ENCODE assay signal across 8 cellular contexts in genomic region chr2:152718047-152718908, GRCh38.
DNase-seq lines count a peak whose midpoint lies in the region; ATAC-seq lines count a peak whose summit lies in the region.

Gene ARL6IP6, plus strand, starts transcription at chr2:152718620. Its CDS starts 5 bp downstream, at chr2:152718625.

- DNase-seq in COR-L47 (lab: John Stamatoyannopoulos, UW) (peak; percentile 91), HUDEP-2 (lab: John Stamatoyannopoulos, UW; ENCODE audit: unreplicated experiment in 76 of 76) (peak in 75 of 76 experiments; percentile 47 to 97 (median 87)), NOMO-1 treated with dmso at 0.1 percent for 144 hours (lab: John Stamatoyannopoulos, UW; ENCODE audit: unreplicated experiment) (peak; percentile 91), memory B cell (ENCODE audit: low spot score in 2 of 2) (peak; percentile 91 to 96)
- peak; percentile 75 to 85 (median 80) for DNase-seq in activated CD8-positive, alpha-beta memory T cell treated with anti-CD3 and anti-CD28 coated beads for 48 hours (ENCODE audit: low read depth in 2 of 3, low spot score in 2 of 3)
- DNase-seq in effector memory CD8-positive, alpha-beta T cell = peak; percentile 91 to 95 (median 93)
- DNase-seq in stimulated activated CD8-positive, alpha-beta memory T cell treated with anti-CD3 and anti-CD28 coated beads, Interleukin-12 subunit alpha, Interleukin-12 subunit beta, amount 100 ng/mL, for 1 hour (ENCODE audit: low read depth) = peak; percentile 89

- H3K27ac Mint-ChIP-seq in effector memory CD8-positive, alpha-beta T cell = peak within 1 kb of the TSS; percentile 96 to 100
- peak within 1 kb of the TSS; percentile 98 for H3K27ac Mint-ChIP-seq in memory B cell

- no peaks in the 10 kb centered on the region for H3K9me3 Mint-ChIP-seq in effector memory CD8-positive, alpha-beta T cell
- H3K9me3 Mint-ChIP-seq in memory B cell = no peaks in the 10 kb centered on the region

- H3K4me3 Mint-ChIP-seq in effector memory CD8-positive, alpha-beta T cell = peak within 1 kb of the TSS; percentile 93 to 100
- H3K4me3 Mint-ChIP-seq in memory B cell = peak within 1 kb of the TSS; percentile 96

- peaks cover 47% of the 10 kb centered on the region for H3K36me3 Mint-ChIP-seq in effector memory CD8-positive, alpha-beta T cell (ENCODE audit: insufficient read depth)
- peaks cover 9% of the 10 kb centered on the region for H3K36me3 Mint-ChIP-seq in memory B cell

- peaks cover 29 to 50% of the 10 kb centered on the region in 2 donors for H3K4me1 Mint-ChIP-seq in effector memory CD8-positive, alpha-beta T cell (ENCODE audit: low read depth in 2 of 2)
- H3K4me1 Mint-ChIP-seq in memory B cell = peaks cover 32% of the 10 kb centered on the region

- H3K27me3 Mint-ChIP-seq in effector memory CD8-positive, alpha-beta T cell = no peaks in the 10 kb centered on the region
- no peaks in the 10 kb centered on the region for H3K27me3 Mint-ChIP-seq in memory B cell

- peak; percentile 68 for ATAC-seq in GM21390 (IDR thresholded peaks at IDR 0.05; ENCODE audit: unreplicated experiment)
- peak; percentile 65 for ATAC-seq in effector memory CD8-positive, alpha-beta T cell (replicated peaks)
- ATAC-seq in memory B cell (ENCODE audit: low read depth) = peak; percentile 64

Comparison
In these comparisons a context has a peak if more than half of its experiments do, and no peak if none do; other contexts are left out.
1. Peak in every context shown above with its lines: DNase-seq and ATAC-seq.